In genomic region chr1:26833432-26834405, GRCh38 we compare ENCODE assay signal across 8 cellular contexts. TPM values are rescaled to one million over a fixed set of nuclear protein-coding genes. Genes with fewer than 3 reads are reported as not detected.
A peak's percentile ranks its signal among the peaks of the same experiment; 100 is the strongest.
DNase-seq lines count a peak whose midpoint lies in the region; ATAC-seq and TF ChIP-seq lines count a peak whose summit lies in the region.

No MANE protein-coding gene starts in this region.

- peak overlapping the region; percentile 75 to 81 for H3K4me3 Mint-ChIP-seq in activated T-cell treated with anti-CD3 and anti-CD28 coated beads, Interleukin-2, amount 50 U/mL, for 72 hours
- H3K4me3 Mint-ChIP-seq in naive B cell: peak overlapping the region; percentile 55 to 89 (median 82)

- peaks cover 69% of the 10 kb centered on the region for H3K4me1 Mint-ChIP-seq in activated T-cell treated with anti-CD3 and anti-CD28 coated beads, Interleukin-2, amount 50 U/mL, for 72 hours (ENCODE audit: low read depth)
- peaks cover 38 to 46% (median 43%) of the 10 kb centered on the region in 3 donors for H3K4me1 Mint-ChIP-seq in naive B cell

- no peaks in the 10 kb centered on the region for H3K27me3 ChIP-seq in upper lobe of right lung

- peaks cover 17 to 34% of the 10 kb centered on the region in 2 donors for H3K36me3 Mint-ChIP-seq in activated T-cell treated with anti-CD3 and anti-CD28 coated beads, Interleukin-2, amount 50 U/mL, for 72 hours (ENCODE audit: insufficient read depth in 2 of 2)
- H3K36me3 Mint-ChIP-seq in naive B cell: no peaks in the 10 kb centered on the region

- H3K9me3 ChIP-seq in upper lobe of right lung: no peaks in the 10 kb centered on the region

- H3K4me1 ChIP-seq in upper lobe of right lung: peaks cover 19% of the 10 kb centered on the region

- DNase-seq in GDM1 (lab: John Stamatoyannopoulos, UW) (peak; percentile 47), NAMALWA (ENCODE audit: low spot score) (peak; percentile 91), naive B cell (peak; percentile 91), upper lobe of right lung (no peak), NCI-H1092 treated with DMSO at 0.1 percent for 48 hours (lab: John Stamatoyannopoulos, UW) (no peak), NCI-H2171 (lab: John Stamatoyannopoulos, UW) (no peak)
- peak; percentile 87 to 88 for DNase-seq in activated T-cell treated with anti-CD3 and anti-CD28 coated beads, Interleukin-2, amount 50 U/mL, for 72 hours

- H3K27me3 Mint-ChIP-seq in activated T-cell treated with anti-CD3 and anti-CD28 coated beads, Interleukin-2, amount 50 U/mL, for 72 hours (ENCODE audit: low read depth): no peaks in the 10 kb centered on the region
- H3K27me3 Mint-ChIP-seq in naive B cell: no peaks in the 10 kb centered on the region

- H3K27ac ChIP-seq in upper lobe of right lung: peak overlapping the region; percentile 63

- peaks cover 52% of the 10 kb centered on the region for H3K36me3 ChIP-seq in upper lobe of right lung

- no peaks in the 10 kb centered on the region for H3K9me3 Mint-ChIP-seq in activated T-cell treated with anti-CD3 and anti-CD28 coated beads, Interleukin-2, amount 50 U/mL, for 72 hours
- no peaks in the 10 kb centered on the region for H3K9me3 Mint-ChIP-seq in naive B cell

- TF ChIP-seq CTCF in upper lobe of right lung (IDR thresholded peaks at IDR 0.05): no peak

- peak; percentile 55 for ATAC-seq in GM21526 (IDR thresholded peaks at IDR 0.05; ENCODE audit: low FRiP score, unreplicated experiment)
- ATAC-seq in activated T-cell treated with anti-CD3 and anti-CD28 coated beads, Interleukin-2, amount 50 U/mL, for 72 hours (replicated peaks in 1 of 2): peak; percentile 97 to 98
- ATAC-seq in naive B cell (ENCODE audit: low read depth in 2 of 2): peak; percentile 98
- ATAC-seq in upper lobe of right lung: peak; percentile 64

- peak overlapping the region; percentile 100 for H3K27ac Mint-ChIP-seq in activated T-cell treated with anti-CD3 and anti-CD28 coated beads, Interleukin-2, amount 50 U/mL, for 72 hours
- H3K27ac Mint-ChIP-seq in naive B cell: peak overlapping the region; percentile 99 to 100 (median 100)

- intact Hi-C loops in upper lobe of right lung (cut with DNase I): no loop called here

- H3K4me3 ChIP-seq in upper lobe of right lung: no peak overlapping the region

RNA-seq across cellular contexts. Expression of gene ZDHHC18, which starts 7.2 kb away (rescaled TPM):
- 10 to 100 TPM; 64.4 to 80.2 TPM for total RNA-seq in activated T-cell treated with anti-CD3 and anti-CD28 coated beads, Interleukin-2, amount 50 U/mL, for 72 hours
- 1 to 10 TPM; 2.2 to 7.9 (median 2.4) TPM for polyA plus RNA-seq in naive B cell (ENCODE audit: low read depth in 6 of 6)
- total RNA-seq in upper lobe of right lung: 26.2 TPM

RNA-seq across cellular contexts. Expression of gene SFN, which starts 29.2 kb away (rescaled TPM):
- total RNA-seq in activated T-cell treated with anti-CD3 and anti-CD28 coated beads, Interleukin-2, amount 50 U/mL, for 72 hours: 1 to 10 TPM in 1 of 2 donors, under 1 TPM in 1; 0.86 to 2.2 TPM
- not detected for polyA plus RNA-seq in naive B cell (ENCODE audit: low read depth in 6 of 6)
- total RNA-seq in upper lobe of right lung: 83.8 TPM

RNA-seq across cellular contexts. Expression of gene PIGV, which starts 46.0 kb away (rescaled TPM):
- total RNA-seq in activated T-cell treated with anti-CD3 and anti-CD28 coated beads, Interleukin-2, amount 50 U/mL, for 72 hours: 10 to 100 TPM; 19.4 to 20.0 TPM
- polyA plus RNA-seq in naive B cell (ENCODE audit: low read depth in 6 of 6): 10 to 100 TPM in 4 of 6 donors, 1 to 10 TPM in 2; 7.8 to 14.2 (median 10.8) TPM
- total RNA-seq in upper lobe of right lung: 16.7 TPM

RNA-seq across cellular contexts. Expression of gene GPN2, which starts 56.4 kb away (rescaled TPM):
- total RNA-seq in activated T-cell treated with anti-CD3 and anti-CD28 coated beads, Interleukin-2, amount 50 U/mL, for 72 hours: 10 to 100 TPM; 54.8 to 55.5 TPM
- polyA plus RNA-seq in naive B cell (ENCODE audit: low read depth in 6 of 6): 10 to 100 TPM in 3 of 6 donors, 1 to 10 TPM in 3; 3.4 to 15.1 (median 10.1) TPM
- 24.6 TPM for total RNA-seq in upper lobe of right lung

Comparison
In these comparisons a context has a peak if more than half of its experiments do, and no peak if none do; other contexts are left out.
1. DNase-seq: peak in GDM1 (single experiment), NAMALWA (single experiment), activated T-cell treated with anti-CD3 and anti-CD28 coated beads, Interleukin-2, amount 50 U/mL, for 72 hours (2 of 2) and naive B cell (single experiment); none in upper lobe of right lung (single experiment), NCI-H1092 treated with DMSO at 0.1 percent for 48 hours (single experiment) and NCI-H2171 (single experiment).
2. RNA of gene SFN, which starts 29.2 kb away (total RNA-seq): 83.8 TPM in upper lobe of right lung (single experiment); 0.86 to 2.2 TPM in activated T-cell treated with anti-CD3 and anti-CD28 coated beads, Interleukin-2, amount 50 U/mL, for 72 hours; every median in the first group is over 10 times any median in the second.
3. Peak in every context shown above with its lines, with median percentiles within 50 percentile points of each other: ATAC-seq.